In genomic region chr2:105224444-105224843, GRCh38 we compare ENCODE assay signal across 39 cellular contexts. TPM values are rescaled to one million over a fixed set of nuclear protein-coding genes. Genes with fewer than 3 reads are reported as not detected.
"Had no signal": no experiment of that assay in that cellular context is flagged by ENCODE, and none has a peak within 500 bp of the region (broad histone marks: within the 10 kb centered on the region; RNA-seq: fewer than 3 reads in every experiment).

No MANE protein-coding gene starts in this region.

- H2AFZ ChIP-seq: PC-9 had no signal

- ATAC-seq: activated CD8-positive, alpha-beta T cell treated with anti-CD3 and anti-CD28 coated beads, Interleukin-2, amount 10 ng/mL, durations not matched to agents 7 days and 5 days; activated naive CD4-positive, alpha-beta T cell treated with anti-CD3 and anti-CD28 coated beads, Interleukin-2, amount 50 U/mL, for 72 hours; body of pancreas; Right ventricle myocardium inferior; SK-N-SH treated with all-trans-retinoic acid at 6 μM for 48 hours; T-cell had no signal

- H3K27me3 ChIP-seq: adrenal gland, body of pancreas, breast epithelium, MG63 had no signal

- H3K27ac ChIP-seq: adrenal gland, body of pancreas, breast epithelium, PC-9, RWPE1, VCaP had no signal

- FAIRE-seq: astrocyte, RCC 7860 had no signal

- H3K4me1 ChIP-seq: adrenal gland, body of pancreas, breast epithelium had no signal

- H3K4me3 Mint-ChIP-seq: activated CD4-positive, alpha-beta T cell treated with anti-CD3 and anti-CD28 coated beads, Interleukin-2, amount 10 ng/mL, durations not matched to agents 7 days and 5 days; activated CD8-positive, alpha-beta T cell treated with anti-CD3 and anti-CD28 coated beads, Interleukin-2, amount 10 ng/mL, durations not matched to agents 7 days and 5 days; activated naive CD4-positive, alpha-beta T cell treated with anti-CD3 and anti-CD28 coated beads for 36 hours; activated T-cell treated with anti-CD3 and anti-CD28 coated beads, Interleukin-2, amount 50 U/mL, for 24 hours; activated T-helper 1 cell treated with anti-CD3 and anti-CD28 coated beads, Interleukin-12 subunit alpha, Interleukin-12 subunit beta, Interleukin-2, Interleukin-4 antibody, amounts not matched to agents 30 ng/mL and 10 ng/mL and 1 ng/mL, durations not matched to agents 14 hours and 24 hours and 36 hours; T-cell had no signal

- H3K36me3 ChIP-seq: adrenal gland, breast epithelium, MG63 had no signal

- H3K4me1 Mint-ChIP-seq: activated CD4-positive, alpha-beta T cell treated with anti-CD3 and anti-CD28 coated beads, Interleukin-2, amount 10 ng/mL, durations not matched to agents 7 days and 5 days; T-cell had no signal

- H3K9me3 Mint-ChIP-seq: activated CD4-positive, alpha-beta T cell treated with anti-CD3 and anti-CD28 coated beads, Interleukin-2, amount 10 ng/mL, durations not matched to agents 7 days and 5 days; activated naive CD4-positive, alpha-beta T cell treated with anti-CD3 and anti-CD28 coated beads for 36 hours; activated naive CD4-positive, alpha-beta T cell treated with anti-CD3 and anti-CD28 coated beads, Interleukin-2, amount 50 U/mL, for 72 hours; activated T-cell treated with anti-CD3 and anti-CD28 coated beads, Interleukin-2, amount 50 U/mL, for 24 hours; activated T-helper 1 cell treated with anti-CD3 and anti-CD28 coated beads, Interleukin-12 subunit alpha, Interleukin-12 subunit beta, Interleukin-2, Interleukin-4 antibody, amounts not matched to agents 30 ng/mL and 10 ng/mL and 1 ng/mL, durations not matched to agents 14 hours and 24 hours and 36 hours; T-cell had no signal

- DNase-seq: activated CD4-positive, alpha-beta T cell treated with anti-CD3 and anti-CD28 coated beads for 1 hour; activated CD4-positive, alpha-beta T cell treated with anti-CD3 and anti-CD28 coated beads, Interleukin-2, amount 10 ng/mL, durations not matched to agents 7 days and 5 days; activated CD4-positive, alpha-beta T cell treated with anti-CD3 and anti-CD28 coated beads, Interleukin-2, amount 50 U/mL, for 48 hours; activated CD4-positive, CD25-positive, alpha-beta regulatory T cell; activated CD8-positive, alpha-beta T cell treated with anti-CD3 and anti-CD28 coated beads, Interleukin-2, amount 10 ng/mL, durations not matched to agents 7 days and 5 days; activated gamma-delta T cell treated with Interleukin-2 at 50 U/mL for 16 hours; activated naive CD4-positive, alpha-beta T cell treated with anti-CD3 and anti-CD28 coated beads for 36 hours; activated T-cell treated with anti-CD3 and anti-CD28 coated beads, Interleukin-2, amount 50 U/mL, for 24 hours; adrenal gland; body of pancreas; Kasumi-1; KG1; MG63; NCI-H1048; NCI-H1105 treated with DMSO at 0.1 percent for 48 hours; NCI-H1436; NCI-H1694 treated with DMSO at 0.1 percent for 48 hours; NCI-H2029; NCI-H2107; NCI-H2171; NCI-H510A; NCI-H526; NCI-H748 treated with DMSO at 0.1 percent for 48 hours; NK-92 treated with Interleukin-12 subunit alpha and Interleukin-12 subunit beta, amount 100 ng/mL, for 24 hours; PC-9; SIG-M5; T-cell; T-helper 2 cell; T-helper 9 cell had no signal

- H3K4me2 ChIP-seq: PC-9 had no signal

- H3K36me3 Mint-ChIP-seq: activated naive CD4-positive, alpha-beta T cell treated with anti-CD3 and anti-CD28 coated beads, Interleukin-2, amount 50 U/mL, for 72 hours; T-cell had no signal

- H3K9me3 ChIP-seq: adrenal gland, body of pancreas, breast epithelium, MG63 had no signal

- H3K27ac Mint-ChIP-seq: activated CD4-positive, alpha-beta T cell treated with anti-CD3 and anti-CD28 coated beads, Interleukin-2, amount 10 ng/mL, durations not matched to agents 7 days and 5 days; activated CD8-positive, alpha-beta T cell treated with anti-CD3 and anti-CD28 coated beads, Interleukin-2, amount 10 ng/mL, durations not matched to agents 7 days and 5 days; activated naive CD4-positive, alpha-beta T cell treated with anti-CD3 and anti-CD28 coated beads for 36 hours; activated T-cell treated with anti-CD3 and anti-CD28 coated beads, Interleukin-2, amount 50 U/mL, for 24 hours; activated T-helper 1 cell treated with anti-CD3 and anti-CD28 coated beads, Interleukin-12 subunit alpha, Interleukin-12 subunit beta, Interleukin-2, Interleukin-4 antibody, amounts not matched to agents 30 ng/mL and 10 ng/mL and 1 ng/mL, durations not matched to agents 14 hours and 24 hours and 36 hours; T-cell had no signal

- H3K4me3 ChIP-seq: adrenal gland, body of pancreas, breast epithelium, MG63, PC-9 had no signal

RNA-seq across cellular contexts. Expression of gene GPR45, which starts 17.1 kb away (rescaled TPM):
- total RNA-seq: activated CD4-positive, alpha-beta T cell treated with anti-CD3 and anti-CD28 coated beads, Interleukin-2, amount 10 ng/mL, durations not matched to agents 7 days and 5 days; activated CD8-positive, alpha-beta T cell treated with anti-CD3 and anti-CD28 coated beads, Interleukin-2, amount 10 ng/mL, durations not matched to agents 7 days and 5 days; activated naive CD4-positive, alpha-beta T cell treated with anti-CD3 and anti-CD28 coated beads for 36 hours; activated naive CD4-positive, alpha-beta T cell treated with anti-CD3 and anti-CD28 coated beads, Interleukin-2, amount 50 U/mL, for 72 hours; activated T-helper 1 cell treated with anti-CD3 and anti-CD28 coated beads, Interleukin-12 subunit alpha, Interleukin-12 subunit beta, Interleukin-2, Interleukin-4 antibody, amounts not matched to agents 30 ng/mL and 10 ng/mL and 1 ng/mL, durations not matched to agents 14 hours and 24 hours and 36 hours; astrocyte; body of pancreas; breast epithelium; cardiac septum; PC-9; Right ventricle myocardium inferior; T-cell had no signal
- polyA plus RNA-seq: adrenal gland had no signal
